In genomic region chr9:37625262-37626147, GRCh38 we compare ENCODE assay signal across 1 cellular context.
TF ChIP-seq lines count a peak whose summit lies in the region.

No MANE protein-coding gene starts in this region.

TF ChIP-seq in GM23338, 12 proteins besides CTCF, POLR2A, EP300 and RAD21 (continued from another document):
- TF ChIP-seq, protein P1, sequence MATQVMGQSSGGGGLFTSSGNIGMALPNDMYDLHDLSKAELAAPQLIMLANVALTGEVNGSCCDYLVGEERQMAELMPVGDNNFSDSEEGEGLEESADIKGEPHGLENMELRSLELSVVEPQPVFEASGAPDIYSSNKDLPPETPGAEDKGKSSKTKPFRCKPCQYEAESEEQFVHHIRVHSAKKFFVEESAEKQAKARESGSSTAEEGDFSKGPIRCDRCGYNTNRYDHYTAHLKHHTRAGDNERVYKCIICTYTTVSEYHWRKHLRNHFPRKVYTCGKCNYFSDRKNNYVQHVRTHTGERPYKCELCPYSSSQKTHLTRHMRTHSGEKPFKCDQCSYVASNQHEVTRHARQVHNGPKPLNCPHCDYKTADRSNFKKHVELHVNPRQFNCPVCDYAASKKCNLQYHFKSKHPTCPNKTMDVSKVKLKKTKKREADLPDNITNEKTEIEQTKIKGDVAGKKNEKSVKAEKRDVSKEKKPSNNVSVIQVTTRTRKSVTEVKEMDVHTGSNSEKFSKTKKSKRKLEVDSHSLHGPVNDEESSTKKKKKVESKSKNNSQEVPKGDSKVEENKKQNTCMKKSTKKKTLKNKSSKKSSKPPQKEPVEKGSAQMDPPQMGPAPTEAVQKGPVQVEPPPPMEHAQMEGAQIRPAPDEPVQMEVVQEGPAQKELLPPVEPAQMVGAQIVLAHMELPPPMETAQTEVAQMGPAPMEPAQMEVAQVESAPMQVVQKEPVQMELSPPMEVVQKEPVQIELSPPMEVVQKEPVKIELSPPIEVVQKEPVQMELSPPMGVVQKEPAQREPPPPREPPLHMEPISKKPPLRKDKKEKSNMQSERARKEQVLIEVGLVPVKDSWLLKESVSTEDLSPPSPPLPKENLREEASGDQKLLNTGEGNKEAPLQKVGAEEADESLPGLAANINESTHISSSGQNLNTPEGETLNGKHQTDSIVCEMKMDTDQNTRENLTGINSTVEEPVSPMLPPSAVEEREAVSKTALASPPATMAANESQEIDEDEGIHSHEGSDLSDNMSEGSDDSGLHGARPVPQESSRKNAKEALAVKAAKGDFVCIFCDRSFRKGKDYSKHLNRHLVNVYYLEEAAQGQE (IDR thresholded peaks at IDR 0.05; ENCODE audit: unreplicated experiment) = peak; percentile 37
- TF ChIP-seq STAT1 (IDR thresholded peaks at IDR 0.05; ENCODE audit: unreplicated experiment) = no peak
TF ChIP-seq in GM23338: peak in this region for 1.
